In the genomic region with DNA sequence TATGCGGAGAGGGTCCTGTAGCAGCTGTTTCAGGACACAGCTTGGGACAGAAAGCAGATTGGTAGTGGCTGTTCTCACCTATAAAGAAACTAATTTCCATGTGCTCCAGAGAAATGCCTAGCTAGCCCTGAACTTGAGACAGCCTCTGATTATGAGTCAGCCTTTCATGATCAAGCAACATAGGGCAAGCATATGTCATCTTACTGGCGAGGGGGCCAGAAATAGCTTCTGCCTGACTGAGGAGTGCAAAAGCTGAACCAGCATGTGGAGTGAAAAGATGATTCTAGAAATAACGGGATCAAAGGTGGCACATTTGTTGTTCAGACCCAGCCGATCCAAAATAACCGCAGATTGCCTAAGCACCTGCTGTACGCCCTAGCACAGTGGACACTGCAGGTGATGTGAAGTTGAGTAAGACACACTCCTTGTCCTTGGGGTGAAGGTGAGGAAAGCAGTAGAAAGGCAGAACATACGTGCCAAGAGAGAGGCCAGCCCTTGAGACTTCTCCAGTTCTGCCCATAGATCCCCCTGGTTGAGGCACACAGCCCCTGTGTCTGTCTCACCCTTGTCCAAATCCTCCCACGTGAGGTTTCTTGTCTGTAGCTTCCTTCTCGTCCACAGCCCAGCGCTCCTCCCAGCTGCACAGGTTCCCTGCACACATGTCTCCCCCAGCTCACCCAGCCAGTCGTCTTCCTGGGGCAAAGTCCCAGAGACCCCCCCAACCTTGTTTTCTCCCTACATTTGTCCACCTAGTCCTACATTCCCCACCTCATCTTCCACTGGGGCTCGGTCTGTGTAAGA, we compare ENCODE assay signal across 10 cellular contexts. TPM values are rescaled to one million over a fixed set of nuclear protein-coding genes. Genes with fewer than 3 reads are reported as not detected.
A peak's percentile ranks its signal among the peaks of the same experiment; 100 is the strongest.
DNase-seq lines count a peak whose midpoint lies in the region; ATAC-seq and TF ChIP-seq lines count a peak whose summit lies in the region.
"Had no signal": no experiment of that assay in that cellular context is flagged by ENCODE, and none has a peak within 500 bp of the region (broad histone marks: within the 10 kb centered on the region; RNA-seq: fewer than 3 reads in every experiment).

No MANE protein-coding gene starts in this region.

- no peaks in the 10 kb centered on the region for H3K9me3 ChIP-seq in CD8-positive, alpha-beta T cell (ENCODE audit: low read length)
- H3K9me3 ChIP-seq in SJCRH30 (replicated peaks) (no peaks in the 10 kb centered on the region), upper lobe of right lung (no peaks in the 10 kb centered on the region)

- H3K36me3 Mint-ChIP-seq in CD8-positive, alpha-beta T cell: peaks cover 10% of the 10 kb centered on the region
- H3K36me3 Mint-ChIP-seq in naive thymus-derived CD8-positive, alpha-beta T cell: peaks cover 0 to 5% (median 0%) of the 10 kb centered on the region in 3 donors

- H3K36me3 ChIP-seq in CD8-positive, alpha-beta T cell (ENCODE audit: insufficient read depth, low read length): no peaks in the 10 kb centered on the region
- no peaks in the 10 kb centered on the region for H3K36me3 ChIP-seq in SJCRH30
- H3K36me3 ChIP-seq in upper lobe of right lung: no peaks in the 10 kb centered on the region

- H3K27me3 Mint-ChIP-seq in CD8-positive, alpha-beta T cell (ENCODE audit: low read depth): no peaks in the 10 kb centered on the region
- no peaks in the 10 kb centered on the region for H3K27me3 Mint-ChIP-seq in naive thymus-derived CD8-positive, alpha-beta T cell

- H3K4me3 ChIP-seq in CD8-positive, alpha-beta T cell (ENCODE audit: low read depth, low read length): no peak overlapping the region
- H3K4me3 ChIP-seq in HFF-Myc (replicated peaks; ENCODE audit: low read depth, low read length): no peak overlapping the region
- H3K4me3 ChIP-seq in SJCRH30: no peak overlapping the region
- no peak overlapping the region for H3K4me3 ChIP-seq in upper lobe of right lung
- H3K4me3 ChIP-seq: dorsolateral prefrontal cortex had no signal

- no peaks in the 10 kb centered on the region for H3K9me3 Mint-ChIP-seq in CD8-positive, alpha-beta T cell
- no peaks in the 10 kb centered on the region for H3K9me3 Mint-ChIP-seq in naive thymus-derived CD8-positive, alpha-beta T cell

- no peak for ATAC-seq in CD8-positive, alpha-beta T cell
- ATAC-seq in upper lobe of right lung: no peak
- ATAC-seq in naive thymus-derived CD8-positive, alpha-beta T cell: no peak
- no peak for ATAC-seq in sciatic nerve

- H3K27ac ChIP-seq in CD8-positive, alpha-beta T cell (ENCODE audit: low read depth, low read length): no peak overlapping the region
- H3K27ac ChIP-seq in SJCRH30: no peak overlapping the region
- H3K27ac ChIP-seq in upper lobe of right lung: no peak overlapping the region

- H3K4me1 ChIP-seq in CD8-positive, alpha-beta T cell (ENCODE audit: insufficient read depth, low read length): peaks cover 19% of the 10 kb centered on the region
- H3K4me1 ChIP-seq in SJCRH30 (peaks cover 11% of the 10 kb centered on the region; the same call in 1 of the 2 replicates), upper lobe of right lung (peaks cover 13% of the 10 kb centered on the region)

- CTCF ChIA-PET in CD8-positive, alpha-beta T cell (lab: Charles Lee): interaction anchor here (0.8 to 2.0 kb wide), 2 partner anchors 18 to 69 kb away, joined by 3 to 5 read pairs; a partner anchor contains a TSS

- H3K27me3 ChIP-seq in CD8-positive, alpha-beta T cell (ENCODE audit: insufficient read depth, low read length): no peaks in the 10 kb centered on the region
- no peaks in the 10 kb centered on the region for H3K27me3 ChIP-seq in SJCRH30
- H3K27me3 ChIP-seq in upper lobe of right lung: no peaks in the 10 kb centered on the region
- H3K27me3 ChIP-seq: dorsolateral prefrontal cortex had no signal

- TF ChIP-seq CTCF in CD8-positive, alpha-beta T cell (IDR thresholded peaks at IDR 0.05): no peak
- TF ChIP-seq CTCF in HFF-Myc (IDR thresholded peaks at IDR 0.05; ENCODE audit: low read depth, low read length, missing control alignments) (no peak), upper lobe of right lung (IDR thresholded peaks at IDR 0.05) (no peak)

- POLR2A ChIA-PET in CD8-positive, alpha-beta T cell (lab: Charles Lee): interaction anchor here (0.7 kb wide), 1 partner anchor 38 kb away, joined by 3 read pairs; a partner anchor contains a TSS
- POLR2A ChIA-PET in naive thymus-derived CD8-positive, alpha-beta T cell (lab: Charles Lee): interaction anchor here (0.8 to 2.9 kb wide), 3 partner anchors 8 to 38 kb away, joined by 4 to 17 read pairs (median 6); a partner anchor contains a TSS

- peak overlapping the region; percentile 15 for H3K4me3 Mint-ChIP-seq in CD8-positive, alpha-beta T cell
- H3K4me3 Mint-ChIP-seq in naive thymus-derived CD8-positive, alpha-beta T cell: peak overlapping the region in 2 of 10 donors; percentile 1 to 44

- intact Hi-C loops in CD8-positive, alpha-beta T cell (cut with DNase I, micrococcal nuclease): no loop called here
- intact Hi-C loops in upper lobe of right lung (cut with DNase I): no loop called here
- intact Hi-C loops in sciatic nerve (cut with DNase I): no loop called here

- DNase-seq in CD8-positive, alpha-beta T cell: no peak
- DNase-seq in HFF-Myc (ENCODE audit: extremely low read depth, low read depth) (peak; percentile 83), SJCRH30 (peak; percentile 26 to 43), hepatic stellate cell (ENCODE audit: low spot score) (peak; percentile 89), upper lobe of right lung (no peak), sciatic nerve (ENCODE audit: low spot score) (no peak)
- no peak for DNase-seq in naive thymus-derived CD8-positive, alpha-beta T cell
- DNase-seq in activated CD8-positive, alpha-beta memory T cell treated with anti-CD3 and anti-CD28 coated beads, Interleukin-2, amount 50 U/mL, for 48 hours: no peak
- DNase-seq: dorsolateral prefrontal cortex, retina had no signal

- peaks cover 24% of the 10 kb centered on the region for H3K4me1 Mint-ChIP-seq in CD8-positive, alpha-beta T cell (ENCODE audit: low read depth)
- peaks cover 15 to 28% (median 22%) of the 10 kb centered on the region in 4 donors for H3K4me1 Mint-ChIP-seq in naive thymus-derived CD8-positive, alpha-beta T cell

- no peak overlapping the region for H3K27ac Mint-ChIP-seq in CD8-positive, alpha-beta T cell
- peak overlapping the region in 2 of 10 donors; percentile 12 to 41 for H3K27ac Mint-ChIP-seq in naive thymus-derived CD8-positive, alpha-beta T cell

RNA-seq across cellular contexts. Expression of a gene that starts 2.7 kb away (rescaled TPM):
- total RNA-seq in CD8-positive, alpha-beta T cell: 100 to 1,000 TPM; 153 to 154 TPM
- 38.8 and 39.7 TPM in 2 replicates for total RNA-seq in SJCRH30 (2014; rRNA removed; shearing (Covaris generic))
- total RNA-seq in upper lobe of right lung (71.8 TPM), sciatic nerve (38.6 TPM)
- total RNA-seq in naive thymus-derived CD8-positive, alpha-beta T cell: 10 to 100 TPM; 59.5 to 64.6 TPM
- polyA plus RNA-seq in naive thymus-derived CD8-positive, alpha-beta T cell: 10 to 100 TPM; 76.6 to 96.3 (median 81.8) TPM

RNA-seq across cellular contexts. Expression of a gene that starts 18.1 kb away (rescaled TPM):
- 10 to 100 TPM; 14.9 to 16.7 TPM for total RNA-seq in CD8-positive, alpha-beta T cell
- total RNA-seq in SJCRH30 (2014; rRNA removed; shearing (Covaris generic)): 43.8 and 55.9 TPM in 2 replicates
- total RNA-seq in upper lobe of right lung: 29.8 TPM
- 10 to 100 TPM; 30.4 to 31.2 TPM for total RNA-seq in naive thymus-derived CD8-positive, alpha-beta T cell
- 10 to 100 TPM; 13.4 to 19.6 (median 18.4) TPM for polyA plus RNA-seq in naive thymus-derived CD8-positive, alpha-beta T cell
- total RNA-seq in sciatic nerve: 27.1 TPM

RNA-seq across cellular contexts. Expression of a gene that starts 38.1 kb away (rescaled TPM):
- total RNA-seq in CD8-positive, alpha-beta T cell: 10 to 100 TPM; 32.2 to 37.2 TPM
- 128 and 139 TPM in 2 replicates for total RNA-seq in SJCRH30 (2014; rRNA removed; shearing (Covaris generic))
- total RNA-seq in upper lobe of right lung: 55.7 TPM
- 10 to 100 TPM; 71.5 to 73.0 TPM for total RNA-seq in naive thymus-derived CD8-positive, alpha-beta T cell
- polyA plus RNA-seq in naive thymus-derived CD8-positive, alpha-beta T cell: 10 to 100 TPM; 12.1 to 27.0 (median 17.0) TPM
- 66.9 TPM for total RNA-seq in sciatic nerve

Comparison
In these comparisons a context has a peak if more than half of its experiments do, and no peak if none do; other contexts are left out.
1. DNase-seq: peak in HFF-Myc (single experiment), SJCRH30 (2 of 2) and hepatic stellate cell (single experiment); none in CD8-positive, alpha-beta T cell (0 of 7), upper lobe of right lung (single experiment), naive thymus-derived CD8-positive, alpha-beta T cell (0 of 10), activated CD8-positive, alpha-beta memory T cell treated with anti-CD3 and anti-CD28 coated beads, Interleukin-2, amount 50 U/mL, for 48 hours (single experiment) and sciatic nerve (single experiment).